In the genomic region with DNA sequence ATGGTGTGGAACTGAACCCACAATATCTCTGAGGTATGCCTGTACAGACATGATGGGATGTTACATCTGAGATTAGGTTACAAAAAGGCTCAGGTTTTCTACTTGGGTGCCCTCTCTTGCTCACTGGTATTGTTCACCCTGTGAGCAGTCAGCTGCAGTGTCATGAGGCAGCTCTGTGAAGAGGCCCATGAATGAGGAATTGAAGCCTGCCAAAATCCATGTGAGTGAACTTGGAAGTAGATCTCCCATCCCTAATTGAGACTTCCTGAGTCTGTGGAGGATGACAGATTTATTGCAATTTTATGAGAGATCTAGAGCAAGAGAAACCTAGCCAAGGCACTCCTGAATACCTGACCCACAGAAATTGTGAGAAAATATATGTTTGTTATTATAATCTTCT, we compare ENCODE assay signal across 11 cellular contexts.
"Had no signal": no experiment of that assay in that cellular context is flagged by ENCODE, and none has a peak within 500 bp of the region (broad histone marks: within the 10 kb centered on the region; RNA-seq: fewer than 3 reads in every experiment).

No MANE protein-coding gene starts in this region.

- H3K4me3 ChIP-seq: esophagus squamous epithelium, gastrocnemius medialis, ovary, upper lobe of right lung had no signal

- H3K27ac ChIP-seq: esophagus squamous epithelium, gastrocnemius medialis, ovary, upper lobe of right lung had no signal

- ATAC-seq: gastrocnemius medialis; left ventricle myocardium superior; stimulated activated naive CD8-positive, alpha-beta T cell treated with anti-CD3 and anti-CD28 coated beads, Interleukin-15, Interleukin-2, amounts not matched to agents 100 U/mL and 50 U/mL, for 24 hours; upper lobe of right lung had no signal

- H3K9me3 ChIP-seq: gastrocnemius medialis, ovary, upper lobe of right lung had no signal

- H3K36me3 ChIP-seq: esophagus squamous epithelium, gastrocnemius medialis, ovary, upper lobe of right lung had no signal

- H3K27me3 ChIP-seq: esophagus squamous epithelium, gastrocnemius medialis, ovary, upper lobe of right lung had no signal

- DNase-seq: activated CD4-positive, alpha-beta memory T cell treated with anti-CD3 and anti-CD28 coated beads for 36 hours; activated gamma-delta T cell; activated T-cell treated with anti-CD3 and anti-CD28 coated beads, Interleukin-2, amount 50 U/mL, for 48 hours; esophagus squamous epithelium; gastrocnemius medialis; left ventricle myocardium superior; ovary; stimulated activated CD4-positive, alpha-beta T cell treated with anti-CD3 and anti-CD28 coated beads, Interleukin-2, amount 100 ng/mL, for 48 hours; stimulated activated naive CD8-positive, alpha-beta T cell treated with anti-CD3 and anti-CD28 coated beads, Interleukin-15, Interleukin-2, amounts not matched to agents 100 U/mL and 50 U/mL, for 24 hours; T-helper 9 cell; upper lobe of right lung had no signal

- H3K4me1 ChIP-seq: esophagus squamous epithelium, gastrocnemius medialis, upper lobe of right lung had no signal
